1 cellular context compared by ENCODE assay signal in the genomic region with DNA sequence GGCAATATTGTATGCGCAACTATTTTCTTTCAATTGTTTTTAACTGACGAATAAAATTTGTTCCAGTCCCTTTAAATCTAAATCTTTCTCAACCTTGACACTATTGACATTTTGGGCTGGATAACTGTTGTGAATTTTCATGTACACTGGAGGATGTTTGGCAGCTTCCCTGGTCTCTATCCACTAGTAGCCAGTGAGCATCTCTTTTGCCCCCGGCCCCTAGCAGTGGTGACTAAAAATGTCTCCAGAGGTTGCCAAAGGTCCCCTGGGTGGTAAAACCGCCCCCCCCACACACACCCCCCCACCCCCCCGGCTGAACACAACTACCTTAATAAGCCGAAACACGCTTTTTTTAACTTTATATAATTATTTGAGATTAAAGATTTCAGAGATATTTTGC.
A peak's percentile ranks its signal among the peaks of the same experiment; 100 is the strongest.
TF ChIP-seq lines count a peak whose summit lies in the region.

No MANE protein-coding gene starts in this region.

TF ChIP-seq in HepG2, 621 proteins besides CTCF, POLR2A, EP300 and RAD21:
- TF ChIP-seq ARHGAP35 (CRISPR knock-in tag; IDR thresholded peaks at IDR 0.05; ENCODE audit: borderline replicate concordance) = no peak
- 0 out of 2 replicates have a peak, but pooled peaks have one; percentile 0 for TF ChIP-seq KDM5A (IDR thresholded peaks at IDR 0.05; ENCODE audit: borderline replicate concordance, low read length)
TF ChIP-seq in HepG2: peak in this region for 1.
